Comparison of ENCODE assay signal across 1 cellular context in genomic region chr6:106630366-106630765, GRCh38.
TF ChIP-seq lines count a peak whose summit lies in the region.

No MANE protein-coding gene starts in this region.

TF ChIP-seq in IMR-90, 13 proteins besides CTCF, POLR2A, EP300 and RAD21:
- TF ChIP-seq MAZ (IDR thresholded peaks at IDR 0.05; ENCODE audit: borderline replicate concordance, low read depth, low read length): no peak
- no peak for TF ChIP-seq FOS (IDR thresholded peaks at IDR 0.05; ENCODE audit: low read depth, low read length)
TF ChIP-seq in IMR-90: peak in this region for 0.
